In the genomic region with DNA sequence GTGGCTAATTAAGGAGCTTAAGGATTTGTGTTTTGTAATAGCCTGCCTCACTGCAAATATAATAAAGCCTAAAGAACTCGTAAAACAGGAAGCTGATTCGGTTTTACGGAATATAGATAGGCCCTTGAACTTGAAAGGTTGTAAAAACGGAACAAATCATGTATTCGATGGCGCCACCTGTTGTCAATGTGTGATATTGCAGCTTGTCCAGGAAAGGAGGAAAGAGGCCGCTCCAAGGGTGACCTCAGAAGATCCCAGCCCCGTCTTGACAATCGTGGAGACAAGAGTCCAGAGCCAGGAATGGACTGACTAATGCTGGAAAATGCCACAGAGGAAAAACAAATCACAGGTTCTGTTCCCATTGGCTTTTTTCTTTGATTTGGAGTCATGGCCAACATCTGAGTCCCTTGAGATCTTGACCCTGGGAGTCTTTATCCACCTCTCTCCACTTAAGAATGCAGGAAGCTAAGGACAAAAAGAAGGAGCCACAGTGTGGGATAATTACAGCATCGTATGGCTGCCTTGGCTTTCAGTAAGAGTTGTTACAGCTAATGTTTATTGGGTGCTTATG, we compare ENCODE assay signal across 9 cellular contexts. TPM values are rescaled to one million over a fixed set of nuclear protein-coding genes. Genes with fewer than 3 reads are reported as not detected.
A peak's percentile ranks its signal among the peaks of the same experiment; 100 is the strongest.
DNase-seq lines count a peak whose midpoint lies in the region; ATAC-seq and TF ChIP-seq lines count a peak whose summit lies in the region.
"Had no signal": no experiment of that assay in that cellular context is flagged by ENCODE, and none has a peak within 500 bp of the region (broad histone marks: within the 10 kb centered on the region; RNA-seq: fewer than 3 reads in every experiment).

No MANE protein-coding gene starts in this region.

- DNase-seq in BJ (ENCODE audit: low read depth) (peak; percentile 4), GM23248 (peak; percentile 77), NCI-H446 treated with DMSO at 0.1 percent for 48 hours (lab: John Stamatoyannopoulos, UW) (peak; percentile 21), fibroblast of mammary gland (ENCODE audit: low read depth) (peak; percentile 61), nephron progenitor cell (peak; percentile 70), uterus (peak in 1 of 2 donors; percentile 24)
- peak; percentile 61 for DNase-seq in activated CD8-positive, alpha-beta T cell treated with anti-CD3 and anti-CD28 coated beads, Interleukin-2, amount 10 ng/mL, durations not matched to agents 7 days and 5 days

- H3K9me3 Mint-ChIP-seq in activated CD8-positive, alpha-beta T cell treated with anti-CD3 and anti-CD28 coated beads, Interleukin-2, amount 10 ng/mL, durations not matched to agents 7 days and 5 days (ENCODE audit: insufficient read depth) = no peaks in the 10 kb centered on the region
- H3K9me3 Mint-ChIP-seq in nephron progenitor cell = no peaks in the 10 kb centered on the region

- no peaks in the 10 kb centered on the region for H3K27me3 ChIP-seq in BJ (ENCODE audit: control insufficient read depth, insufficient read depth, low read length)
- H3K27me3 ChIP-seq in GM23248 (replicated peaks; ENCODE audit: insufficient read depth) = peaks cover 6% of the 10 kb centered on the region; the same call in 1 of the 2 replicates
- H3K27me3 ChIP-seq in uterus = peaks cover 0 to 2% of the 10 kb centered on the region in 2 donors

- CTCF ChIA-PET in BJ (lab: Yijun Ruan, JAX) = interaction anchor here (0.5 to 4.8 kb wide), 30 partner anchors 9 to 606 kb away, joined by 3 to 40 read pairs (median 4); no protein-coding TSS in a partner anchor
- CTCF ChIA-PET in activated CD8-positive, alpha-beta T cell treated with anti-CD3 and anti-CD28 coated beads, Interleukin-2, amount 10 ng/mL, durations not matched to agents 7 days and 5 days (lab: Charles Lee) = interaction anchor here (0.6 to 2.5 kb wide), 8 partner anchors 11 to 439 kb away, joined by 3 to 16 read pairs (median 4); no protein-coding TSS in a partner anchor

- no peak for ATAC-seq in activated CD8-positive, alpha-beta T cell treated with anti-CD3 and anti-CD28 coated beads, Interleukin-2, amount 10 ng/mL, durations not matched to agents 7 days and 5 days
- no peak for ATAC-seq in HG03457 (IDR thresholded peaks at IDR 0.05; ENCODE audit: unreplicated experiment)

- TF ChIP-seq CTCF in BJ (IDR thresholded peaks at IDR 0.05; ENCODE audit: insufficient read depth, low read depth, low read length) (peak; percentile 75), fibroblast of mammary gland (conservative IDR thresholded peaks at IDR 0.05; ENCODE audit: control insufficient read depth, insufficient read depth, low read depth, low read length) (peak; percentile 76), nephron progenitor cell (IDR thresholded peaks at IDR 0.05) (peak; percentile 86), uterus (IDR thresholded peaks at IDR 0.05) (peak; percentile 25 to 44 (median 34))

- H2AFZ ChIP-seq in GM23248 = no peak overlapping the region

- H3F3A ChIP-seq in GM23248 (ENCODE audit: insufficient read depth) = no peaks in the 10 kb centered on the region

- no peak overlapping the region for H3K9ac ChIP-seq in GM23248

- no peaks in the 10 kb centered on the region for H3K4me1 Mint-ChIP-seq in activated CD8-positive, alpha-beta T cell treated with anti-CD3 and anti-CD28 coated beads, Interleukin-2, amount 10 ng/mL, durations not matched to agents 7 days and 5 days (ENCODE audit: low read depth)
- peaks cover 5% of the 10 kb centered on the region for H3K4me1 Mint-ChIP-seq in nephron progenitor cell

- H3K9me3 ChIP-seq in GM23248 (ENCODE audit: low read depth) (no peaks in the 10 kb centered on the region), uterus (no peaks in the 10 kb centered on the region)

- H3K27me3 Mint-ChIP-seq in activated CD8-positive, alpha-beta T cell treated with anti-CD3 and anti-CD28 coated beads, Interleukin-2, amount 10 ng/mL, durations not matched to agents 7 days and 5 days (ENCODE audit: low read depth) = peaks cover 14% of the 10 kb centered on the region
- H3K27me3 Mint-ChIP-seq in nephron progenitor cell (ENCODE audit: low read depth, poor library complexity) = peaks cover 93% of the 10 kb centered on the region

- no peak overlapping the region for H3K27ac Mint-ChIP-seq in activated CD8-positive, alpha-beta T cell treated with anti-CD3 and anti-CD28 coated beads, Interleukin-2, amount 10 ng/mL, durations not matched to agents 7 days and 5 days
- no peak overlapping the region for H3K27ac Mint-ChIP-seq in nephron progenitor cell

- in situ Hi-C loops in GM23248 (cut with MboI) = loop anchor here (25.0 kb wide), 1 partner anchor 588 kb away; no protein-coding TSS in a partner anchor

- H3K79me2 ChIP-seq in GM23248 (ENCODE audit: insufficient read depth) = no peaks in the 10 kb centered on the region

- no peak overlapping the region for H3K27ac ChIP-seq in GM23248
- no peak overlapping the region for H3K27ac ChIP-seq in uterus

- H3K9me2 ChIP-seq in GM23248 (ENCODE audit: insufficient read depth) = no peaks in the 10 kb centered on the region

- 3 to 5% methylated on average over 10 of the region's 10 CpGs for WGBS in GM23248 (ENCODE audit: low coverage in 1 of 2, low lambda C conversion rate in 2 of 2, missing lambda C conversion rate in 2 of 2), 2 experiments

- no peak overlapping the region for H3K4me2 ChIP-seq in GM23248 (ENCODE audit: unreplicated experiment)

- H3K4me3 Mint-ChIP-seq in activated CD8-positive, alpha-beta T cell treated with anti-CD3 and anti-CD28 coated beads, Interleukin-2, amount 10 ng/mL, durations not matched to agents 7 days and 5 days = no peak overlapping the region
- H3K4me3 Mint-ChIP-seq in nephron progenitor cell = no peak overlapping the region

- H3K36me3 Mint-ChIP-seq in activated CD8-positive, alpha-beta T cell treated with anti-CD3 and anti-CD28 coated beads, Interleukin-2, amount 10 ng/mL, durations not matched to agents 7 days and 5 days (ENCODE audit: low read depth) = no peaks in the 10 kb centered on the region
- no peaks in the 10 kb centered on the region for H3K36me3 Mint-ChIP-seq in nephron progenitor cell (ENCODE audit: low read depth)

- no peaks in the 10 kb centered on the region for H4K20me1 ChIP-seq in GM23248 (ENCODE audit: insufficient read depth)

- POLR2A ChIA-PET in BJ (lab: Charles Lee) = no interaction called here
- POLR2A ChIA-PET in activated CD8-positive, alpha-beta T cell treated with anti-CD3 and anti-CD28 coated beads, Interleukin-2, amount 10 ng/mL, durations not matched to agents 7 days and 5 days (lab: Charles Lee) = no interaction called here

- no peak overlapping the region for H3K4me3 ChIP-seq in BJ (ENCODE audit: low read depth, low read length)
- no peak overlapping the region for H3K4me3 ChIP-seq in GM23248
- H3K4me3 ChIP-seq in fibroblast of mammary gland (ENCODE audit: control insufficient read depth, low read depth, low read length) = no peak overlapping the region
- H3K4me3 ChIP-seq in uterus = no peak overlapping the region

- H3K4me1 ChIP-seq in GM23248 (ENCODE audit: insufficient read depth) (no peaks in the 10 kb centered on the region), uterus (no peaks in the 10 kb centered on the region)

- intact Hi-C loops in uterus (cut with DNase I; ENCODE audit: low total_unique reads) = no loop called here

- no peak for TF ChIP-seq POLR2A in uterus (IDR thresholded peaks at IDR 0.05)

- H3K36me3 ChIP-seq in BJ (ENCODE audit: control insufficient read depth, insufficient read depth, low read length) (no peaks in the 10 kb centered on the region), GM23248 (ENCODE audit: low read depth) (no peaks in the 10 kb centered on the region), uterus (no peaks in the 10 kb centered on the region)

RNA-seq across cellular contexts. Expression of a gene that starts 7.0 kb away (rescaled TPM):
- not detected in 2 replicates for polyA plus RNA-seq in BJ (2011; rRNA removed)
- polyA minus RNA-seq in BJ (2011; rRNA and poly(A)+ RNA removed) = not detected in 2 replicates
- total RNA-seq in GM23248 (2014; rRNA removed; shearing (Covaris generic)) = not detected in 2 replicates
- not detected in 2 replicates for polyA plus RNA-seq in GM23248 (2016; fragmentation: Nextera tagmentation; extraction: Ambion mirVana)
- total RNA-seq in activated CD8-positive, alpha-beta T cell treated with anti-CD3 and anti-CD28 coated beads, Interleukin-2, amount 10 ng/mL, durations not matched to agents 7 days and 5 days = not detected
- 10 to 100 TPM in 1 of 4 donors, 1 to 10 TPM in 2, not detected in 1; 1.2 to 19.1 (median 1.9) TPM for total RNA-seq in uterus
- total RNA-seq: mononuclear cell had no signal

Comparison
In these comparisons a context has a peak if more than half of its experiments do, and no peak if none do; other contexts are left out.
1. CTCF ChIP-seq: peak in every context shown above with its lines; median percentile 86 in nephron progenitor cell; 76 in fibroblast of mammary gland; 75 in BJ; 34 in uterus.